In genomic region chr18:36130039-36130831, GRCh38 we compare ENCODE assay signal across 8 cellular contexts. TPM values are rescaled to one million over a fixed set of nuclear protein-coding genes. Genes with fewer than 3 reads are reported as not detected.
DNase-seq lines count a peak whose midpoint lies in the region; ATAC-seq and TF ChIP-seq lines count a peak whose summit lies in the region.

No MANE protein-coding gene starts in this region.

- no peaks in the 10 kb centered on the region for H3K9me3 Mint-ChIP-seq in IgD-negative memory B cell

- no peaks in the 10 kb centered on the region for H3K9me3 ChIP-seq in lower lobe of right lung
- no peaks in the 10 kb centered on the region for H3K9me3 ChIP-seq in upper lobe of right lung

- H3K36me3 ChIP-seq in lower lobe of right lung (peaks cover 15% of the 10 kb centered on the region), upper lobe of right lung (peaks cover 15% of the 10 kb centered on the region)

- H3K27me3 Mint-ChIP-seq in IgD-negative memory B cell: no peaks in the 10 kb centered on the region

- H3K4me3 Mint-ChIP-seq in IgD-negative memory B cell: peak overlapping the region; percentile 96 to 100 (median 98)

- H3K4me1 Mint-ChIP-seq in IgD-negative memory B cell: peaks cover 36 to 45% (median 36%) of the 10 kb centered on the region in 3 donors

- TF ChIP-seq CTCF in GM12864 (IDR thresholded peaks at IDR 0.05; ENCODE audit: low read depth, low read length, missing control alignments) (no peak), cardiac fibroblast (IDR thresholded peaks at IDR 0.05; ENCODE audit: low read depth, low read length) (no peak), lower lobe of right lung (IDR thresholded peaks at IDR 0.05) (no peak), upper lobe of right lung (IDR thresholded peaks at IDR 0.05) (no peak)

- ATAC-seq in GM21619 (IDR thresholded peaks at IDR 0.05; ENCODE audit: unreplicated experiment): peak; percentile 17
- ATAC-seq in lower lobe of right lung: peak; percentile 20 to 25
- ATAC-seq in upper lobe of right lung: peak; percentile 18

- H3K36me3 Mint-ChIP-seq in IgD-negative memory B cell: peaks cover 2% of the 10 kb centered on the region

- H3K27ac ChIP-seq in lower lobe of right lung: peak overlapping the region; percentile 98
- peak overlapping the region; percentile 99 for H3K27ac ChIP-seq in upper lobe of right lung

- H3K4me3 ChIP-seq in GM12864 (ENCODE audit: low read depth, low read length): peak overlapping the region; percentile 92
- H3K4me3 ChIP-seq in cardiac fibroblast (replicated peaks in 1 of 2; ENCODE audit: low read depth in 2 of 2, low read length in 2 of 2): peak overlapping the region; percentile 98 to 100
- H3K4me3 ChIP-seq in lower lobe of right lung: peak overlapping the region; percentile 97
- peak overlapping the region; percentile 99 for H3K4me3 ChIP-seq in upper lobe of right lung

- H3K4me1 ChIP-seq in lower lobe of right lung (peaks cover 26% of the 10 kb centered on the region), upper lobe of right lung (peaks cover 25% of the 10 kb centered on the region)

- intact Hi-C loops in lower lobe of right lung (cut with DNase I) (no loop called here), upper lobe of right lung (cut with DNase I) (no loop called here)

- H3K27me3 ChIP-seq in lower lobe of right lung (ENCODE audit: low read depth) (no peaks in the 10 kb centered on the region), upper lobe of right lung (no peaks in the 10 kb centered on the region)

- H3K27ac Mint-ChIP-seq in IgD-negative memory B cell: peak overlapping the region; percentile 98 to 99 (median 99)

- DNase-seq in GM12864 (ENCODE audit: low read depth) (no peak), cardiac fibroblast (ENCODE audit: low read depth in 2 of 2) (peak in 1 of 2 donors; percentile 2), lower lobe of right lung (no peak), upper lobe of right lung (no peak), cortex of kidney (lab: John Stamatoyannopoulos, UW) (no peak)
- no peak for DNase-seq in activated CD4-positive, alpha-beta T cell treated with anti-CD3 and anti-CD28 coated beads, Interleukin-2, amount 50 U/mL, for 1 hour

RNA-seq across cellular contexts. Expression of gene ELP2, which starts 0.5 kb away (rescaled TPM):
- polyA plus RNA-seq in IgD-negative memory B cell: 64.5 TPM
- 62.2 TPM for total RNA-seq in lower lobe of right lung
- total RNA-seq in upper lobe of right lung: 69.0 TPM

RNA-seq across cellular contexts. Expression of gene SLC39A6, which starts 1.1 kb away (rescaled TPM):
- 24.3 TPM for polyA plus RNA-seq in IgD-negative memory B cell
- total RNA-seq in lower lobe of right lung (28.9 TPM), upper lobe of right lung (24.3 TPM)

RNA-seq across cellular contexts. Expression of gene MOCOS, which starts 57.1 kb away (rescaled TPM):
- polyA plus RNA-seq in IgD-negative memory B cell: 0.13 TPM
- 4.2 TPM for total RNA-seq in lower lobe of right lung
- 5.0 TPM for total RNA-seq in upper lobe of right lung
